In genomic region chr5:87190687-87191086, GRCh38 we compare ENCODE assay signal across 23 cellular contexts.
A peak's percentile ranks its signal among the peaks of the same experiment; 100 is the strongest.
DNase-seq lines count a peak whose midpoint lies in the region; ATAC-seq, FAIRE-seq and TF ChIP-seq lines count a peak whose summit lies in the region.
"Had no signal": no experiment of that assay in that cellular context is flagged by ENCODE, and none has a peak within 500 bp of the region (broad histone marks: within the 10 kb centered on the region; RNA-seq: fewer than 3 reads in every experiment).

No MANE protein-coding gene starts in this region.

- intact Hi-C loops in HepG2 (cut with micrococcal nuclease; ENCODE audit: unreplicated experiment), result no loop called here
- intact Hi-C loops in right lobe of liver (cut with DNase I), result no loop called here
- intact Hi-C loops in MCF 10A (cut with micrococcal nuclease), result no loop called here
- intact Hi-C loops in sigmoid colon (cut with DNase I), result no loop called here

- no peaks in the 10 kb centered on the region for H3K27me3 Mint-ChIP-seq in MCF 10A (ENCODE audit: insufficient read depth, unreplicated experiment)
- H3K27me3 Mint-ChIP-seq: activated naive CD8-positive, alpha-beta T cell treated with anti-CD3 and anti-CD28 coated beads, Interleukin-2, amount 10 ng/mL, durations not matched to agents 7 days and 5 days; activated T-cell treated with anti-CD3 and anti-CD28 coated beads, Interleukin-2, amount 50 U/mL, for 24 hours; central memory CD8-positive, alpha-beta T cell; T-helper 17 cell had no signal

- H3K4me1 Mint-ChIP-seq in MCF 10A (ENCODE audit: insufficient read depth, unreplicated experiment), result peaks cover 23% of the 10 kb centered on the region

- no peaks in the 10 kb centered on the region for H4K20me1 ChIP-seq in HepG2 (ENCODE audit: insufficient read depth, low read length)

- POLR2A ChIA-PET in HepG2 (lab: Yijun Ruan, JAX) (no interaction called here), MCF 10A (lab: Yijun Ruan, JAX) (interaction anchor here (0.6 kb wide), 2 partner anchors 9 to 159 kb away, joined by 3 read pairs; no protein-coding TSS in a partner anchor)

- no peak overlapping the region for H3K9ac ChIP-seq in HepG2 (ENCODE audit: insufficient read depth, low read depth, low read length)
- H3K9ac ChIP-seq: parathyroid adenoma had no signal

- no peak for TF ChIP-seq POLR2A in HepG2 (IDR thresholded peaks at IDR 0.05; ENCODE audit: insufficient read depth in 1 of 2, low read depth in 2 of 2, low read length in 2 of 2)
- TF ChIP-seq POLR2A in right lobe of liver (IDR thresholded peaks at IDR 0.05), result no peak
- no peak for TF ChIP-seq POLR2A in GM18505 (IDR thresholded peaks at IDR 0.05; ENCODE audit: borderline replicate concordance, extremely low read depth, insufficient read depth, insufficient read length)
- TF ChIP-seq POLR2A in sigmoid colon (IDR thresholded peaks at IDR 0.05), result no peak

- TF ChIP-seq EP300 in HepG2 (IDR thresholded peaks at IDR 0.05; ENCODE audit: low read depth in 2 of 2, low read length in 2 of 2), result no peak
- no peak for TF ChIP-seq EP300 in HepG2 (CRISPR knock-in tag; IDR thresholded peaks at IDR 0.05; ENCODE audit: borderline replicate concordance)
- TF ChIP-seq EP300 in sigmoid colon (IDR thresholded peaks at IDR 0.05), result no peak

- no TSS peak for BruUV-seq in HepG2 (replicated peaks; lab: Mats Ljungman, UMichigan)
- no TSS peak for BruUV-seq in MCF 10A (replicated peaks; lab: Mats Ljungman, UMichigan)

- H3K9me3 ChIP-seq in HepG2 (ENCODE audit: low read length) (no peaks in the 10 kb centered on the region), right lobe of liver (no peaks in the 10 kb centered on the region), sigmoid colon (no peaks in the 10 kb centered on the region)
- H3K9me3 ChIP-seq: spleen had no signal

- DNase-seq in HepG2 (ENCODE audit: low spot score), result no peak
- no peak for DNase-seq in right lobe of liver
- DNase-seq in MCF 10A (ENCODE audit: unreplicated experiment), result no peak
- no peak for DNase-seq in sigmoid colon
- no peak for DNase-seq in middle frontal gyrus (ENCODE audit: extremely low spot score, low spot score)
- DNase-seq: activated CD4-positive, alpha-beta T cell treated with anti-CD3 and anti-CD28 coated beads for 4 hours; activated naive CD8-positive, alpha-beta T cell treated with anti-CD3 and anti-CD28 coated beads, Interleukin-2, amount 10 ng/mL, durations not matched to agents 7 days and 5 days; activated T-cell treated with anti-CD3 and anti-CD28 coated beads, Interleukin-2, amount 50 U/mL, for 24 hours; CD8-positive, alpha-beta T cell; H9; NCI-H1930; NCI-H774; spleen; substantia nigra; T-helper 17 cell had no signal

- no peak overlapping the region for H3K27ac Mint-ChIP-seq in MCF 10A (ENCODE audit: low read depth, unreplicated experiment)
- H3K27ac Mint-ChIP-seq: activated T-cell treated with anti-CD3 and anti-CD28 coated beads, Interleukin-2, amount 50 U/mL, for 24 hours; CD8-positive, alpha-beta T cell; H9; mesothelial cell of epicardium; T-helper 17 cell had no signal

- TF ChIP-seq CTCF in HepG2 (CRISPR knock-in tag; IDR thresholded peaks at IDR 0.05), result no peak
- no peak for TF ChIP-seq CTCF in right lobe of liver (IDR thresholded peaks at IDR 0.05)
- TF ChIP-seq CTCF in MCF 10A (IDR thresholded peaks at IDR 0.05; ENCODE audit: unreplicated experiment), result no peak
- TF ChIP-seq CTCF in sigmoid colon (IDR thresholded peaks at IDR 0.05), result no peak

- CTCF ChIA-PET in HepG2 (lab: Yijun Ruan, JAX; ENCODE audit: low intra/inter-chr PET ratio, low total read pairs) (no interaction called here), MCF 10A (lab: Yijun Ruan, JAX) (no interaction called here)

- H3K36me3 ChIP-seq in HepG2 (replicated peaks in 1 of 2; ENCODE audit: control insufficient read depth in 1 of 2, insufficient read depth in 2 of 2, low read length in 2 of 2) (no peaks in the 10 kb centered on the region), right lobe of liver (no peaks in the 10 kb centered on the region), sigmoid colon (no peaks in the 10 kb centered on the region)
- H3K36me3 ChIP-seq: spleen had no signal

- H3K4me3 ChIP-seq in HepG2 (replicated peaks in 1 of 3; ENCODE audit: insufficient read depth in 1 of 3, low read depth in 2 of 3, low read length in 3 of 3) (no peak overlapping the region), right lobe of liver (no peak overlapping the region), sigmoid colon (no peak overlapping the region)
- H3K4me3 ChIP-seq: spleen had no signal

- H3K79me2 ChIP-seq in HepG2 (ENCODE audit: insufficient read depth, low read length), result no peaks in the 10 kb centered on the region
- H3K79me2 ChIP-seq: parathyroid adenoma had no signal

- H3K36me3 Mint-ChIP-seq in MCF 10A (ENCODE audit: insufficient read depth, unreplicated experiment), result no peaks in the 10 kb centered on the region
- H3K36me3 Mint-ChIP-seq: activated naive CD8-positive, alpha-beta T cell treated with anti-CD3 and anti-CD28 coated beads, Interleukin-2, amount 10 ng/mL, durations not matched to agents 7 days and 5 days; CD8-positive, alpha-beta T cell; mesothelial cell of epicardium had no signal

- ATAC-seq in HepG2 (peak; percentile 44; the same call in 2 of the 3 replicates), right lobe of liver (no peak), HG02571 (IDR thresholded peaks at IDR 0.05; ENCODE audit: unreplicated experiment) (peak; percentile 52), HG03342 (IDR thresholded peaks at IDR 0.05; ENCODE audit: unreplicated experiment) (peak; percentile 59), GM18505 (IDR thresholded peaks at IDR 0.05; ENCODE audit: unreplicated experiment) (no peak)
- ATAC-seq: CD8-positive, alpha-beta T cell; T-helper 17 cell had no signal

- no peak for TF ChIP-seq RAD21 in HepG2 (CRISPR knock-in tag; IDR thresholded peaks at IDR 0.05)

- H3K27me3 ChIP-seq in HepG2 (ENCODE audit: control insufficient read depth in 1 of 2, insufficient read depth in 2 of 2, low read length in 2 of 2), result no peaks in the 10 kb centered on the region; a peak in 1 of 5 replicates
- no peaks in the 10 kb centered on the region for H3K27me3 ChIP-seq in right lobe of liver
- no peaks in the 10 kb centered on the region for H3K27me3 ChIP-seq in sigmoid colon
- H3K27me3 ChIP-seq: spleen had no signal

- no peak overlapping the region for H3K4me3 Mint-ChIP-seq in MCF 10A (ENCODE audit: unreplicated experiment)
- H3K4me3 Mint-ChIP-seq: activated naive CD8-positive, alpha-beta T cell treated with anti-CD3 and anti-CD28 coated beads, Interleukin-2, amount 10 ng/mL, durations not matched to agents 7 days and 5 days; activated T-cell treated with anti-CD3 and anti-CD28 coated beads, Interleukin-2, amount 50 U/mL, for 24 hours; CD8-positive, alpha-beta T cell; central memory CD8-positive, alpha-beta T cell; H9; mesothelial cell of epicardium; T-helper 17 cell had no signal

- in situ Hi-C loops in HepG2 (cut with HindIII; ENCODE audit: extremely low pct_ligation_motif_present, low pct_unique_long_range_greater_than_20kb), result no loop called here

- H3K27ac ChIP-seq in HepG2 (ENCODE audit: extremely low read length, insufficient read depth, low read length), result no peak overlapping the region
- H3K27ac ChIP-seq in right lobe of liver, result no peak overlapping the region
- no peak overlapping the region for H3K27ac ChIP-seq in sigmoid colon
- H3K27ac ChIP-seq: parathyroid adenoma had no signal

- H3K9me3 Mint-ChIP-seq in MCF 10A (ENCODE audit: unreplicated experiment), result no peaks in the 10 kb centered on the region
- H3K9me3 Mint-ChIP-seq: activated naive CD8-positive, alpha-beta T cell treated with anti-CD3 and anti-CD28 coated beads, Interleukin-2, amount 10 ng/mL, durations not matched to agents 7 days and 5 days; activated T-cell treated with anti-CD3 and anti-CD28 coated beads, Interleukin-2, amount 50 U/mL, for 24 hours; CD8-positive, alpha-beta T cell; central memory CD8-positive, alpha-beta T cell; H9; mesothelial cell of epicardium had no signal

- FAIRE-seq in HepG2 (lab: Jason Lieb, UNC), result no peak
- FAIRE-seq: A204.1, islet of Langerhans had no signal

- H3K4me2 ChIP-seq in HepG2 (ENCODE audit: low read depth, low read length), result no peak overlapping the region

- H2AFZ ChIP-seq in HepG2 (ENCODE audit: low read length), result no peak overlapping the region
- H2AFZ ChIP-seq: parathyroid adenoma had no signal

- H3K4me1 ChIP-seq in HepG2 (ENCODE audit: insufficient read depth, low read length), result peaks cover 25% of the 10 kb centered on the region
- H3K4me1 ChIP-seq in right lobe of liver, result no peaks in the 10 kb centered on the region
- no peaks in the 10 kb centered on the region for H3K4me1 ChIP-seq in sigmoid colon
- H3K4me1 ChIP-seq: parathyroid adenoma had no signal

TF ChIP-seq in HepG2, 621 proteins besides CTCF, POLR2A, EP300 and RAD21:
- no peak for TF ChIP-seq ARID2 (CRISPR knock-in tag; IDR thresholded peaks at IDR 0.05; ENCODE audit: borderline replicate concordance)
- TF ChIP-seq, protein P1, sequence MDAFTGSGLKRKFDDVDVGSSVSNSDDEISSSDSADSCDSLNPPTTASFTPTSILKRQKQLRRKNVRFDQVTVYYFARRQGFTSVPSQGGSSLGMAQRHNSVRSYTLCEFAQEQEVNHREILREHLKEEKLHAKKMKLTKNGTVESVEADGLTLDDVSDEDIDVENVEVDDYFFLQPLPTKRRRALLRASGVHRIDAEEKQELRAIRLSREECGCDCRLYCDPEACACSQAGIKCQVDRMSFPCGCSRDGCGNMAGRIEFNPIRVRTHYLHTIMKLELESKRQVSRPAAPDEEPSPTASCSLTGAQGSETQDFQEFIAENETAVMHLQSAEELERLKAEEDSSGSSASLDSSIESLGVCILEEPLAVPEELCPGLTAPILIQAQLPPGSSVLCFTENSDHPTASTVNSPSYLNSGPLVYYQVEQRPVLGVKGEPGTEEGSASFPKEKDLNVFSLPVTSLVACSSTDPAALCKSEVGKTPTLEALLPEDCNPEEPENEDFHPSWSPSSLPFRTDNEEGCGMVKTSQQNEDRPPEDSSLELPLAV (CRISPR knock-in tag; conservative IDR thresholded peaks at IDR 0.05; ENCODE audit: low read depth), result no peak

Comparison
In these comparisons a context has a peak if more than half of its experiments do, and no peak if none do; other contexts are left out.
1. ATAC-seq: peak in HepG2 (single experiment), HG02571 (single experiment) and HG03342 (single experiment); none in right lobe of liver (0 of 4) and GM18505 (single experiment).